In genomic region chr16:27318399-27319256, GRCh38 we compare ENCODE assay signal across 8 cellular contexts. TPM values are rescaled to one million over a fixed set of nuclear protein-coding genes. Genes with fewer than 3 reads are reported as not detected.
DNase-seq lines count a peak whose midpoint lies in the region; FAIRE-seq and TF ChIP-seq lines count a peak whose summit lies in the region.

No MANE protein-coding gene starts in this region.

- H3K79me2 ChIP-seq in OCI-LY3 (ENCODE audit: low read length), result peaks cover 86% of the 10 kb centered on the region

- CTCF ChIA-PET in GM10248 (lab: Yijun Ruan, JAX), result interaction anchor here (0.6 to 3.6 kb wide), 9 partner anchors 13 to 139 kb away, joined by 3 to 12 read pairs (median 4); partner anchors contain the start of gene NSMCE1
- CTCF ChIA-PET in activated naive CD4-positive, alpha-beta T cell treated with anti-CD3 and anti-CD28 coated beads, Interleukin-2, amount 10 ng/mL, durations not matched to agents 7 days and 5 days (lab: Charles Lee), result interaction anchor here (0.6 to 5.7 kb wide), 13 partner anchors 9 to 145 kb away, joined by 3 to 159 read pairs (median 4); partner anchors contain the start of gene IL21R

- peaks cover 72% of the 10 kb centered on the region for H3K4me1 Mint-ChIP-seq in activated naive CD4-positive, alpha-beta T cell treated with anti-CD3 and anti-CD28 coated beads, Interleukin-2, amount 10 ng/mL, durations not matched to agents 7 days and 5 days

- H2AFZ ChIP-seq in OCI-LY3 (ENCODE audit: low read depth, low read length), result no peak overlapping the region

- peaks cover 2% of the 10 kb centered on the region for H3K36me3 ChIP-seq in OCI-LY3 (replicated peaks; ENCODE audit: low read depth, low read length)
- H3K36me3 ChIP-seq in kidney (ENCODE audit: control insufficient read depth in 1 of 2, insufficient read depth in 2 of 2, low read length in 2 of 2), result no peaks in the 10 kb centered on the region

- H3K4me3 ChIP-seq in OCI-LY3 (ENCODE audit: low read length) (no peak overlapping the region), kidney (ENCODE audit: low read length in 2 of 2) (peak overlapping the region in 1 of 2 donors; percentile 6)

- H3K27me3 Mint-ChIP-seq in activated naive CD4-positive, alpha-beta T cell treated with anti-CD3 and anti-CD28 coated beads, Interleukin-2, amount 10 ng/mL, durations not matched to agents 7 days and 5 days, result no peaks in the 10 kb centered on the region

- peaks cover 41% of the 10 kb centered on the region for H4K20me1 ChIP-seq in OCI-LY3 (ENCODE audit: insufficient read depth, low read length)

- peak overlapping the region; percentile 94 for H3K4me3 Mint-ChIP-seq in activated naive CD4-positive, alpha-beta T cell treated with anti-CD3 and anti-CD28 coated beads, Interleukin-2, amount 10 ng/mL, durations not matched to agents 7 days and 5 days

- peak overlapping the region; percentile 95 for H3K27ac Mint-ChIP-seq in activated naive CD4-positive, alpha-beta T cell treated with anti-CD3 and anti-CD28 coated beads, Interleukin-2, amount 10 ng/mL, durations not matched to agents 7 days and 5 days

- no peak for TF ChIP-seq CTCF in GM10248 (IDR thresholded peaks at IDR 0.05; ENCODE audit: control extremely low read depth, extremely low read depth, low read depth, missing control alignments)
- no peak for TF ChIP-seq CTCF in OCI-LY3 (IDR thresholded peaks at IDR 0.05; ENCODE audit: low read depth, low read length)
- no peak for TF ChIP-seq CTCF in kidney (IDR thresholded peaks at IDR 0.05; ENCODE audit: borderline replicate concordance, extremely low read depth, insufficient read depth)

- DNase-seq in GM10248 (ENCODE audit: extremely low spot score) (peak; percentile 62), kidney (peak; percentile 77), NCI-H1417 treated with DMSO at 0.1 percent for 48 hours (lab: John Stamatoyannopoulos, UW) (no peak), middle frontal gyrus (ENCODE audit: extremely low spot score, low spot score) (no peak), T1000 (lab: John Stamatoyannopoulos, UW) (no peak)
- peak; percentile 68 for DNase-seq in activated naive CD4-positive, alpha-beta T cell treated with anti-CD3 and anti-CD28 coated beads, Interleukin-2, amount 10 ng/mL, durations not matched to agents 7 days and 5 days
- DNase-seq in stimulated activated CD4-positive, alpha-beta T cell treated with anti-CD3 and anti-CD28 coated beads, Interleukin-4, amount 100 ng/mL, for 4 hours, result peak; percentile 32 to 69

- FAIRE-seq in kidney (lab: Jason Lieb, UNC), result no peak

- H3K4me2 ChIP-seq in OCI-LY3 (ENCODE audit: low read length), result peak overlapping the region; percentile 34

- H3K4me1 ChIP-seq in OCI-LY3 (ENCODE audit: low read length) (peaks cover 23% of the 10 kb centered on the region), kidney (ENCODE audit: control insufficient read depth in 1 of 2, insufficient read depth in 1 of 2, low read depth in 1 of 2, low read length in 2 of 2) (peaks cover 0 to 17% of the 10 kb centered on the region in 2 donors)

- H3K27ac ChIP-seq in OCI-LY3 (ENCODE audit: low read length) (no peak overlapping the region), kidney (ENCODE audit: low read depth in 2 of 2, low read length in 2 of 2) (peak overlapping the region; percentile 52 to 58)

- POLR2A ChIA-PET in GM10248 (lab: Yijun Ruan, JAX), result interaction anchor here (0.5 kb wide), 1 partner anchor 19 kb away, joined by 6 read pairs; no protein-coding TSS in a partner anchor

- intact Hi-C loops in kidney (cut with DNase I), result no loop called here

- H3K9me3 Mint-ChIP-seq in activated naive CD4-positive, alpha-beta T cell treated with anti-CD3 and anti-CD28 coated beads, Interleukin-2, amount 10 ng/mL, durations not matched to agents 7 days and 5 days, result no peaks in the 10 kb centered on the region

- H3K9me3 ChIP-seq in OCI-LY3 (ENCODE audit: insufficient read depth, low read length) (no peaks in the 10 kb centered on the region), kidney (ENCODE audit: control insufficient read depth in 1 of 2, low read length in 2 of 2) (no peaks in the 10 kb centered on the region)

- no peaks in the 10 kb centered on the region for H3K27me3 ChIP-seq in OCI-LY3 (ENCODE audit: low read depth, low read length)

- H3K9ac ChIP-seq in OCI-LY3 (ENCODE audit: low read length), result no peak overlapping the region
- no peak overlapping the region for H3K9ac ChIP-seq in kidney (ENCODE audit: low read length in 2 of 2)

- peaks cover 79% of the 10 kb centered on the region for H3K36me3 Mint-ChIP-seq in activated naive CD4-positive, alpha-beta T cell treated with anti-CD3 and anti-CD28 coated beads, Interleukin-2, amount 10 ng/mL, durations not matched to agents 7 days and 5 days

RNA-seq across cellular contexts. Expression of gene IL4R, which starts 4.9 kb away (rescaled TPM):
- 115 TPM for total RNA-seq in kidney
- polyA plus RNA-seq in kidney (ENCODE audit: insufficient read depth, low read depth, low replicate concordance), result 13.8 TPM

RNA-seq across cellular contexts. Expression of gene NSMCE1, which starts 50.1 kb away (rescaled TPM):
- total RNA-seq in kidney, result 72.1 TPM
- polyA plus RNA-seq in kidney (ENCODE audit: insufficient read depth, low read depth, low replicate concordance), result 145 TPM

Comparison
In these comparisons a context has a peak if more than half of its experiments do, and no peak if none do; other contexts are left out.
1. DNase-seq: peak in GM10248 (single experiment), activated naive CD4-positive, alpha-beta T cell treated with anti-CD3 and anti-CD28 coated beads, Interleukin-2, amount 10 ng/mL, durations not matched to agents 7 days and 5 days (single experiment), kidney (single experiment) and stimulated activated CD4-positive, alpha-beta T cell treated with anti-CD3 and anti-CD28 coated beads, Interleukin-4, amount 100 ng/mL, for 4 hours (2 of 2); none in NCI-H1417 treated with DMSO at 0.1 percent for 48 hours (single experiment), middle frontal gyrus (single experiment) and T1000 (single experiment).